9 cellular contexts compared by ENCODE assay signal in genomic region chr5:68460147-68460760, GRCh38.
A peak's percentile ranks its signal among the peaks of the same experiment; 100 is the strongest.
DNase-seq lines count a peak whose midpoint lies in the region; ATAC-seq and TF ChIP-seq lines count a peak whose summit lies in the region.
"Had no signal": no experiment of that assay in that cellular context is flagged by ENCODE, and none has a peak within 500 bp of the region (broad histone marks: within the 10 kb centered on the region; RNA-seq: fewer than 3 reads in every experiment).

No MANE protein-coding gene starts in this region.

- H3K4me1 ChIP-seq in mammary epithelial cell (ENCODE audit: insufficient read depth, low read length) = peaks cover 19% of the 10 kb centered on the region

- in situ Hi-C loops in mammary epithelial cell (cut with MboI; ENCODE audit: low sequenced_read_pairs in 2 of 2) = loop anchor here in 1 of 2 donors (25.0 kb wide), 1 partner anchor 527 kb away; no protein-coding TSS in a partner anchor

- peak; percentile 68 to 74 for TF ChIP-seq CTCF in mammary epithelial cell (conservative IDR thresholded peaks at IDR 0.05 in 1 of 2, IDR thresholded peaks at IDR 0.05 in 1 of 2; ENCODE audit: extremely low read depth in 1 of 2, insufficient read depth in 1 of 2, low read depth in 1 of 2, low read length in 2 of 2)

- no TSS peak for BruUV-seq in mammary epithelial cell (replicated peaks; lab: Mats Ljungman, UMichigan)

- H3K4me2 ChIP-seq in mammary epithelial cell (ENCODE audit: insufficient read depth, low read depth, low read length) = no peak overlapping the region

- H3K27ac ChIP-seq in mammary epithelial cell (ENCODE audit: insufficient read depth, low read depth, low read length) = no peak overlapping the region
- H3K27ac ChIP-seq: epithelial cell of prostate had no signal

- H3K36me3 ChIP-seq in mammary epithelial cell (ENCODE audit: insufficient read depth, low read length) = no peaks in the 10 kb centered on the region

- H3K4me1 Mint-ChIP-seq in stimulated activated naive CD8-positive, alpha-beta T cell treated with anti-CD3 and anti-CD28 coated beads, Interleukin-15, amount 100 ng/mL, for 72 hours = peaks cover 16% of the 10 kb centered on the region

- ATAC-seq in HG02763 (IDR thresholded peaks at IDR 0.05; ENCODE audit: unreplicated experiment) = peak; percentile 47
- ATAC-seq in stimulated activated naive CD8-positive, alpha-beta T cell treated with anti-CD3 and anti-CD28 coated beads, Interleukin-15, amount 100 ng/mL, for 72 hours = no peak

- H2AFZ ChIP-seq in mammary epithelial cell (ENCODE audit: low read depth, low read length) = no peak overlapping the region

- 30% methylated on average over 3 of the region's 3 CpGs for WGBS in mammary epithelial cell (ENCODE audit: low coverage, missing lambda C conversion rate)

- H3K27me3 ChIP-seq in mammary epithelial cell (ENCODE audit: insufficient read depth, low read length) = no peaks in the 10 kb centered on the region

- no peaks in the 10 kb centered on the region for H3K9me3 ChIP-seq in mammary epithelial cell (replicated peaks; ENCODE audit: insufficient read depth, low read length)

- no peak overlapping the region for H3K4me3 Mint-ChIP-seq in stimulated activated naive CD8-positive, alpha-beta T cell treated with anti-CD3 and anti-CD28 coated beads, Interleukin-15, amount 100 ng/mL, for 72 hours

- H3K9me3 Mint-ChIP-seq in stimulated activated naive CD8-positive, alpha-beta T cell treated with anti-CD3 and anti-CD28 coated beads, Interleukin-15, amount 100 ng/mL, for 72 hours = no peaks in the 10 kb centered on the region

- DNase-seq in NOMO-1 treated with DMSO at 0.1 percent for 48 hours (lab: John Stamatoyannopoulos, UW; ENCODE audit: unreplicated experiment) = peak; percentile 39
- no peak for DNase-seq in NOMO-1 treated with dmso at 0.1 percent for 144 hours (lab: John Stamatoyannopoulos, UW; ENCODE audit: unreplicated experiment)
- DNase-seq in SHP77 treated with DMSO at 0.1 percent for 48 hours (lab: John Stamatoyannopoulos, UW) = peak; percentile 11
- peak; percentile 40 for DNase-seq in mammary epithelial cell
- peak; percentile 70 for DNase-seq in left kidney (ENCODE audit: low read depth, low spot score)
- DNase-seq in stimulated activated naive CD8-positive, alpha-beta T cell treated with anti-CD3 and anti-CD28 coated beads, Interleukin-15, amount 100 ng/mL, for 72 hours = peak; percentile 33 to 38
- no peak for DNase-seq in ecto neural progenitor cell (ENCODE audit: low spot score)

- H3K9ac ChIP-seq in mammary epithelial cell (ENCODE audit: insufficient read depth, low read length) = no peak overlapping the region

- no peaks in the 10 kb centered on the region for H3K27me3 Mint-ChIP-seq in stimulated activated naive CD8-positive, alpha-beta T cell treated with anti-CD3 and anti-CD28 coated beads, Interleukin-15, amount 100 ng/mL, for 72 hours

- no peak overlapping the region for H3K27ac Mint-ChIP-seq in stimulated activated naive CD8-positive, alpha-beta T cell treated with anti-CD3 and anti-CD28 coated beads, Interleukin-15, amount 100 ng/mL, for 72 hours

- CTCF ChIA-PET in mammary epithelial cell (lab: Charles Lee; ENCODE audit: low non-redundant PET) = interaction anchor here (0.6 kb wide), 1 partner anchor 174 kb away, joined by 5 read pairs; no protein-coding TSS in a partner anchor

- no peak overlapping the region for H3K4me3 ChIP-seq in mammary epithelial cell (replicated peaks in 1 of 3; ENCODE audit: insufficient read depth in 1 of 3, low read depth in 2 of 3, low read length in 3 of 3)

- H3K79me2 ChIP-seq in mammary epithelial cell (ENCODE audit: insufficient read depth, low read length) = no peaks in the 10 kb centered on the region

- intact Hi-C loops in mammary epithelial cell (cut with micrococcal nuclease) = loop anchor here (1.0 to 10.0 kb wide), 5 partner anchors 26 to 547 kb away; no protein-coding TSS in a partner anchor

- no peaks in the 10 kb centered on the region for H4K20me1 ChIP-seq in mammary epithelial cell (ENCODE audit: insufficient read depth, low read length)

- dilution Hi-C loops in mammary epithelial cell (cut with HindIII; ENCODE audit: low sequenced_read_pairs) = no loop called here

Comparison
In these comparisons a context has a peak if more than half of its experiments do, and no peak if none do; other contexts are left out.
1. DNase-seq: peak in NOMO-1 treated with DMSO at 0.1 percent for 48 hours (single experiment), SHP77 treated with DMSO at 0.1 percent for 48 hours (single experiment), mammary epithelial cell (single experiment), left kidney (single experiment) and stimulated activated naive CD8-positive, alpha-beta T cell treated with anti-CD3 and anti-CD28 coated beads, Interleukin-15, amount 100 ng/mL, for 72 hours (2 of 2); none in NOMO-1 treated with dmso at 0.1 percent for 144 hours (single experiment) and ecto neural progenitor cell (single experiment).